Comparison of ENCODE assay signal across 19 cellular contexts in the genomic region with DNA sequence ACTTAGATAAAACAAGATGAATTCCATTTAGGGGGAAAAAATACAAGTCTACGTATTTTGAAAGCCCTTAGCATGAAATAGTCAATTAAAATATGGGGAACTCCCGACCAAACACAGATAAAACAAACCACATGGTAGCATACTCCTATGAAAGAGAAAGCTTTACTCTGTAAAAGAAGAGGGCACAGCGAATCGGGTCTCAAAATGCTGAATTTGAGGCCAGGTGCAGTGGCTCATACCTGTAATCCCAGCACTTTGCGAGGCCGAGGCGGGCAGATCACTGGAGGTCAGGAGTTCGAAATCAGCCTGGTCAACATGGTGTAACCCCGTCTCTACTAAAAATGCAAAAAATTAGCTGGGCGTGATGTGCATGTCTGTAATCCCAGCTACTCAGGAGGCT.
"Had no signal": no experiment of that assay in that cellular context is flagged by ENCODE, and none has a peak within 500 bp of the region (broad histone marks: within the 10 kb centered on the region; RNA-seq: fewer than 3 reads in every experiment).

No MANE protein-coding gene starts in this region.

- H2AFZ ChIP-seq: hepatocyte had no signal

- H3K4me1 Mint-ChIP-seq: activated CD8-positive, alpha-beta memory T cell treated with anti-CD3 and anti-CD28 coated beads, Interleukin-2, amount 10 ng/mL, durations not matched to agents 7 days and 5 days had no signal

- H3K36me3 ChIP-seq: brain microvascular endothelial cell, colonic mucosa, pancreas, right lobe of liver, thyroid gland had no signal

- ATAC-seq: activated CD8-positive, alpha-beta memory T cell treated with anti-CD3 and anti-CD28 coated beads, Interleukin-2, amount 10 ng/mL, durations not matched to agents 7 days and 5 days; foreskin keratinocyte; left cardiac atrium; natural killer cell; pancreas; right lobe of liver had no signal

- H3K27me3 ChIP-seq: brain microvascular endothelial cell, colonic mucosa, foreskin keratinocyte, hepatocyte, pancreas, right lobe of liver, thyroid gland had no signal

- H3K4me3 Mint-ChIP-seq: activated CD8-positive, alpha-beta memory T cell treated with anti-CD3 and anti-CD28 coated beads, Interleukin-2, amount 10 ng/mL, durations not matched to agents 7 days and 5 days; activated T-helper 1 cell treated with anti-CD3 and anti-CD28 coated beads, Interleukin-12 subunit alpha, Interleukin-12 subunit beta, Interleukin-2, Interleukin-4 antibody, amounts not matched to agents 30 ng/mL and 10 ng/mL and 1 ng/mL, durations not matched to agents 14 hours and 24 hours and 36 hours; natural killer cell had no signal

- H3K27ac Mint-ChIP-seq: activated CD8-positive, alpha-beta memory T cell treated with anti-CD3 and anti-CD28 coated beads, Interleukin-2, amount 10 ng/mL, durations not matched to agents 7 days and 5 days; activated T-helper 1 cell treated with anti-CD3 and anti-CD28 coated beads, Interleukin-12 subunit alpha, Interleukin-12 subunit beta, Interleukin-2, Interleukin-4 antibody, amounts not matched to agents 30 ng/mL and 10 ng/mL and 1 ng/mL, durations not matched to agents 14 hours and 24 hours and 36 hours; natural killer cell had no signal

- H3K27ac ChIP-seq: brain microvascular endothelial cell, colonic mucosa, foreskin keratinocyte, hepatocyte, pancreas, right lobe of liver, thyroid gland had no signal

- H3K4me1 ChIP-seq: colonic mucosa, foreskin keratinocyte, pancreas, thyroid gland had no signal

- H3K4me2 ChIP-seq: hepatocyte, SK-N-SH had no signal

- H3K4me3 ChIP-seq: colonic mucosa, hepatocyte, pancreas, right lobe of liver, thyroid gland had no signal

- H3K9me3 Mint-ChIP-seq: activated T-helper 1 cell treated with anti-CD3 and anti-CD28 coated beads, Interleukin-12 subunit alpha, Interleukin-12 subunit beta, Interleukin-2, Interleukin-4 antibody, amounts not matched to agents 30 ng/mL and 10 ng/mL and 1 ng/mL, durations not matched to agents 14 hours and 24 hours and 36 hours; natural killer cell had no signal

- H3K79me2 ChIP-seq: hepatocyte had no signal

- DNase-seq: activated CD4-positive, alpha-beta T cell treated with anti-CD3 and anti-CD28 coated beads, Interleukin-2, amount 50 U/mL, for 4 hours; activated CD8-positive, alpha-beta memory T cell treated with anti-CD3 and anti-CD28 coated beads, Interleukin-2, amount 10 ng/mL, durations not matched to agents 7 days and 5 days; aorta; brain microvascular endothelial cell; central memory CD4-positive, alpha-beta T cell; colonic mucosa; foreskin keratinocyte; left cardiac atrium; mesenchymal stem cell; natural killer cell; pancreas; right lobe of liver; SK-N-SH; small intestine; stimulated activated CD4-positive, alpha-beta T cell treated with anti-CD3 and anti-CD28 coated beads, Interleukin-15, amount 100 ng/mL, for 24 hours; stimulated activated CD4-positive, alpha-beta T cell treated with anti-CD3 and anti-CD28 coated beads, Interleukin-2, amount 100 ng/mL, for 48 hours; thyroid gland had no signal

- H3K9me3 ChIP-seq: colonic mucosa, pancreas, right lobe of liver, SK-N-SH, thyroid gland had no signal

- H3K9ac ChIP-seq: SK-N-SH had no signal

- H3K9me2 ChIP-seq: SK-N-SH had no signal

- H3K36me3 Mint-ChIP-seq: activated CD8-positive, alpha-beta memory T cell treated with anti-CD3 and anti-CD28 coated beads, Interleukin-2, amount 10 ng/mL, durations not matched to agents 7 days and 5 days; natural killer cell had no signal
